Comparison of ENCODE assay signal across 1 cellular context in the genomic region with DNA sequence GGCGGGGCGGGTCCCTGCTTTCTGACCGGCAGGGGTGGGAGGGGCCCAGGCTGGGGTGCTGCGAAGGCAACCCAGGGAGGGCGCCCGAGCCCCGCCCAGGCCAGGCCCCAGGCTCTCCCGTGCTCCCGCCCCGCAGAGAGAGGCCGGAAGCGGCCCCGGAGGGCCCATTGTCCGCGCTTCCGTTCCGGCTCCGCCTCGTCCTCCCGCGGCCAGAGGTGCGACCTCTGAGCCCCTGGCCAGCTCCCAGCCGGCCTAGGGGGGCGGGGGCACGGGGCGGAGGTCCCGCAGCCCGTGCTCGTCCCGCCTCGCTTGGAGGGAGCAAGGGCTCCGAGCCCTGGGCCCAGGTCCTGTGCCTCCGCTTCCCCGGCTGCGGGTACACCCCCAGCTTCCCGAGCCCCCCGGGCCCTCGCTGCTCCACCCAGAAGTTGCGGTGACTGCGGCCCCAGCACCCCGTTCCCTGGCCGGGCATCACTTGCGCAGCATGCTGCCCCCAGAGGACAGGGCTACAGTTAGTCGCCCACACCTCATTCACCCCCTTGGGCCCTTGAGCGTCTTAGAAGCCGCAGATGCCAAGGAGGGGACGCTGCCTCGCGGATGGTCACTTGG.
A peak's percentile ranks its signal among the peaks of the same experiment; 100 is the strongest.
TF ChIP-seq lines count a peak whose summit lies in the region.

No MANE protein-coding gene starts in this region.

TF ChIP-seq in WTC11, 78 proteins besides CTCF, POLR2A, EP300 and RAD21 (continued from another document and continues in another):
- TF ChIP-seq, protein P1, sequence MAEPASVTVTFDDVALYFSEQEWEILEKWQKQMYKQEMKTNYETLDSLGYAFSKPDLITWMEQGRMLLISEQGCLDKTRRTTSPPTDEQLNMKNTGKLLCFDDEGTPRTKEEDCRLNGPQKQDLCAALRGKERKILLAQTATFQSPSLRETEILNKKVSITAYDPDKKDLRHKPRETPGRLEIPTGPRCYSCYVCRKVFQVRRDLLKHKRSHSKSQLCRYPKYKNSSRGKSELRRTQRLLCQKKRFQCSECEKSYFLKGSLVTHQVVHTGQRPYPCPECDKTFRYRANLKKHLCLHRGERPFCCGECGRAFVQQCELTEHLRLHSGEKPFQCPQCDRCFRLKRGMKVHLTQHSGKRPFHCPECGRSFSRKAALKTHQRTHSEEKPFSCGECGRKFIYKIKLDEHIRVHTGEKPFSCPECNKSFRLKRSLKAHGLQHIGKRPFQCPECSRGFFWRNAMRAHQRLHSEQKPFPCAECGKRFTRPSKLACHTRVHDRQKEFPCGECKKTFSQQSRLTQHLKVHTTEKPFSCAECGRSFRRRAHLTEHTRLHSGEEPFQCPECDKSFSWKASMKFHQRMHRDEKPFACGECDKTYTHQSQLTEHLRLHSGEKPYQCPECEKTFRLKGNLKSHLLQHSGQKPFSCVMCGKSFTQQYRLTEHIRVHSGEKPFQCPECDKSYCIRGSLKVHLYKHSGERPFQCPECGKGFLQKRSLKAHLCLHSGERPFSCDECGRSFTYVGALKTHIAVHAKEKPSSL (CRISPR knock-in tag; conservative IDR thresholded peaks at IDR 0.05) = no peak
- TF ChIP-seq HMGXB4 (CRISPR knock-in tag; IDR thresholded peaks at IDR 0.05) (peak; percentile 93), ZNF121 (CRISPR knock-in tag; IDR thresholded peaks at IDR 0.05) (no peak), TCF7 (CRISPR knock-in tag; IDR thresholded peaks at IDR 0.05; ENCODE audit: low read depth) (no peak), OVOL2 (CRISPR knock-in tag; IDR thresholded peaks at IDR 0.05; ENCODE audit: borderline replicate concordance) (no peak), ATF1 (CRISPR knock-in tag; IDR thresholded peaks at IDR 0.05) (no peak), JUN (CRISPR knock-in tag; IDR thresholded peaks at IDR 0.05) (no peak), ZNF138 (CRISPR knock-in tag; conservative IDR thresholded peaks at IDR 0.05) (no peak), AR (CRISPR knock-in tag; IDR thresholded peaks at IDR 0.05) (no peak), ZNF281 (CRISPR knock-in tag; IDR thresholded peaks at IDR 0.05) (peak; percentile 31; the same call in 1 of the 2 replicates), ZNF317 (CRISPR knock-in tag; IDR thresholded peaks at IDR 0.05; ENCODE audit: borderline replicate concordance, low read depth) (no peak; the same call in 1 of the 2 replicates), FOXK1 (CRISPR knock-in tag; IDR thresholded peaks at IDR 0.05) (peak; percentile 78), PRRX2 (CRISPR knock-in tag; IDR thresholded peaks at IDR 0.05) (no peak), MLX (CRISPR knock-in tag; IDR thresholded peaks at IDR 0.05) (0 out of 2 replicates have a peak, but pooled peaks have one; percentile 15), ATF3 (CRISPR knock-in tag; conservative IDR thresholded peaks at IDR 0.05) (no peak), ZSCAN18 (CRISPR knock-in tag; IDR thresholded peaks at IDR 0.05) (no peak), ZNF423 (CRISPR knock-in tag; IDR thresholded peaks at IDR 0.05) (peak; percentile 65), ARID4B (CRISPR knock-in tag; IDR thresholded peaks at IDR 0.05; ENCODE audit: borderline replicate concordance) (peak; percentile 37; the same call in 1 of the 2 replicates), TEAD4 (CRISPR knock-in tag; IDR thresholded peaks at IDR 0.05) (no peak), IRF2 (CRISPR knock-in tag; IDR thresholded peaks at IDR 0.05; ENCODE audit: borderline replicate concordance, low read depth) (no peak), ZNF396 (CRISPR knock-in tag; IDR thresholded peaks at IDR 0.05; ENCODE audit: borderline replicate concordance) (no peak), HMGA2 (CRISPR knock-in tag; IDR thresholded peaks at IDR 0.05) (no peak), ZNF232 (CRISPR knock-in tag; IDR thresholded peaks at IDR 0.05) (no peak), NFATC4 (CRISPR knock-in tag; IDR thresholded peaks at IDR 0.05) (no peak), ZNF263 (CRISPR knock-in tag; IDR thresholded peaks at IDR 0.05; ENCODE audit: low read depth) (no peak)
- TF ChIP-seq, protein P2, sequence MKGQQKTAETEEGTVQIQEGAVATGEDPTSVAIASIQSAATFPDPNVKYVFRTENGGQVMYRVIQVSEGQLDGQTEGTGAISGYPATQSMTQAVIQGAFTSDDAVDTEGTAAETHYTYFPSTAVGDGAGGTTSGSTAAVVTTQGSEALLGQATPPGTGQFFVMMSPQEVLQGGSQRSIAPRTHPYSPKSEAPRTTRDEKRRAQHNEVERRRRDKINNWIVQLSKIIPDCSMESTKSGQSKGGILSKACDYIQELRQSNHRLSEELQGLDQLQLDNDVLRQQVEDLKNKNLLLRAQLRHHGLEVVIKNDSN (CRISPR knock-in tag; IDR thresholded peaks at IDR 0.05) = no peak; the same call in 1 of the 2 replicates
- TF ChIP-seq, protein P3, sequence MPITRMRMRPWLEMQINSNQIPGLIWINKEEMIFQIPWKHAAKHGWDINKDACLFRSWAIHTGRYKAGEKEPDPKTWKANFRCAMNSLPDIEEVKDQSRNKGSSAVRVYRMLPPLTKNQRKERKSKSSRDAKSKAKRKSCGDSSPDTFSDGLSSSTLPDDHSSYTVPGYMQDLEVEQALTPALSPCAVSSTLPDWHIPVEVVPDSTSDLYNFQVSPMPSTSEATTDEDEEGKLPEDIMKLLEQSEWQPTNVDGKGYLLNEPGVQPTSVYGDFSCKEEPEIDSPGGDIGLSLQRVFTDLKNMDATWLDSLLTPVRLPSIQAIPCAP (CRISPR knock-in tag; IDR thresholded peaks at IDR 0.05) = no peak
- TF ChIP-seq, protein P4, sequence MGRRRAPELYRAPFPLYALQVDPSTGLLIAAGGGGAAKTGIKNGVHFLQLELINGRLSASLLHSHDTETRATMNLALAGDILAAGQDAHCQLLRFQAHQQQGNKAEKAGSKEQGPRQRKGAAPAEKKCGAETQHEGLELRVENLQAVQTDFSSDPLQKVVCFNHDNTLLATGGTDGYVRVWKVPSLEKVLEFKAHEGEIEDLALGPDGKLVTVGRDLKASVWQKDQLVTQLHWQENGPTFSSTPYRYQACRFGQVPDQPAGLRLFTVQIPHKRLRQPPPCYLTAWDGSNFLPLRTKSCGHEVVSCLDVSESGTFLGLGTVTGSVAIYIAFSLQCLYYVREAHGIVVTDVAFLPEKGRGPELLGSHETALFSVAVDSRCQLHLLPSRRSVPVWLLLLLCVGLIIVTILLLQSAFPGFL (CRISPR knock-in tag; IDR thresholded peaks at IDR 0.05; ENCODE audit: borderline replicate concordance) = no peak
- TF ChIP-seq, protein P5, sequence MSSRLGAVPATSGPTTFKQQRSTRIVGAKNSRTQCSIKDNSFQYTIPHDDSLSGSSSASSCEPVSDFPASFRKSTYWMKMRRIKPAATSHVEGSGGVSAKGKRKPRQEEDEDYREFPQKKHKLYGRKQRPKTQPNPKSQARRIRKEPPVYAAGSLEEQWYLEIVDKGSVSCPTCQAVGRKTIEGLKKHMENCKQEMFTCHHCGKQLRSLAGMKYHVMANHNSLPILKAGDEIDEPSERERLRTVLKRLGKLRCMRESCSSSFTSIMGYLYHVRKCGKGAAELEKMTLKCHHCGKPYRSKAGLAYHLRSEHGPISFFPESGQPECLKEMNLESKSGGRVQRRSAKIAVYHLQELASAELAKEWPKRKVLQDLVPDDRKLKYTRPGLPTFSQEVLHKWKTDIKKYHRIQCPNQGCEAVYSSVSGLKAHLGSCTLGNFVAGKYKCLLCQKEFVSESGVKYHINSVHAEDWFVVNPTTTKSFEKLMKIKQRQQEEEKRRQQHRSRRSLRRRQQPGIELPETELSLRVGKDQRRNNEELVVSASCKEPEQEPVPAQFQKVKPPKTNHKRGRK (CRISPR knock-in tag; IDR thresholded peaks at IDR 0.05; ENCODE audit: borderline replicate concordance) = no peak
